Comparison of ENCODE assay signal across 8 cellular contexts in genomic region chr7:64888901-64889685, GRCh38. TPM values are rescaled to one million over a fixed set of nuclear protein-coding genes. Genes with fewer than 3 reads are reported as not detected.
DNase-seq lines count a peak whose midpoint lies in the region; ATAC-seq and TF ChIP-seq lines count a peak whose summit lies in the region.

No MANE protein-coding gene starts in this region.

- no peaks in the 10 kb centered on the region for H3K9me3 ChIP-seq in left ventricle myocardium inferior (replicated peaks)

- H3K36me3 Mint-ChIP-seq in activated T-cell treated with anti-CD3 and anti-CD28 coated beads, Interleukin-2, amount 50 U/mL, for 4 hours (ENCODE audit: insufficient read depth), result no peaks in the 10 kb centered on the region
- no peaks in the 10 kb centered on the region for H3K36me3 Mint-ChIP-seq in progenitor cell of endocrine pancreas (ENCODE audit: insufficient read depth)

- intact Hi-C loops in left ventricle myocardium inferior (cut with micrococcal nuclease), result no loop called here

- ATAC-seq in activated T-cell treated with anti-CD3 and anti-CD28 coated beads, Interleukin-2, amount 50 U/mL, for 4 hours, result peak; percentile 55 to 56

- peaks cover 65% of the 10 kb centered on the region for H3K27me3 Mint-ChIP-seq in activated T-cell treated with anti-CD3 and anti-CD28 coated beads, Interleukin-2, amount 50 U/mL, for 4 hours (ENCODE audit: low read depth)
- peaks cover 55% of the 10 kb centered on the region for H3K27me3 Mint-ChIP-seq in progenitor cell of endocrine pancreas

- H3K4me1 Mint-ChIP-seq in activated T-cell treated with anti-CD3 and anti-CD28 coated beads, Interleukin-2, amount 50 U/mL, for 4 hours (ENCODE audit: low read depth), result peaks cover 10% of the 10 kb centered on the region
- peaks cover 13% of the 10 kb centered on the region for H3K4me1 Mint-ChIP-seq in progenitor cell of endocrine pancreas (ENCODE audit: low read depth)

- H3K36me3 ChIP-seq in H7 (replicated peaks; ENCODE audit: control insufficient read depth, insufficient read depth, low read length) (no peaks in the 10 kb centered on the region), left ventricle myocardium inferior (no peaks in the 10 kb centered on the region)

- peaks cover 31% of the 10 kb centered on the region for H3K27me3 ChIP-seq in H7 (ENCODE audit: control insufficient read depth, insufficient read depth, low read length)
- H3K27me3 ChIP-seq in left ventricle myocardium inferior (ENCODE audit: low read depth), result peaks cover 33% of the 10 kb centered on the region

- H3K9me3 Mint-ChIP-seq in activated T-cell treated with anti-CD3 and anti-CD28 coated beads, Interleukin-2, amount 50 U/mL, for 4 hours, result no peaks in the 10 kb centered on the region
- H3K9me3 Mint-ChIP-seq in progenitor cell of endocrine pancreas (ENCODE audit: low read depth), result peaks cover under 1% of the 10 kb centered on the region

- H3K27ac ChIP-seq in left ventricle myocardium inferior (replicated peaks), result no peak overlapping the region

- TF ChIP-seq CTCF in left ventricle myocardium inferior (IDR thresholded peaks at IDR 0.05; ENCODE audit: borderline replicate concordance), result no peak
- no peak for TF ChIP-seq CTCF in progenitor cell of endocrine pancreas (IDR thresholded peaks at IDR 0.05; ENCODE audit: unreplicated experiment)

- H3K27ac Mint-ChIP-seq in progenitor cell of endocrine pancreas, result no peak overlapping the region

- H3K4me3 ChIP-seq in H7 (ENCODE audit: insufficient read depth, low read depth, low read length) (peak overlapping the region; percentile 47; the same call in 1 of the 2 replicates), left ventricle myocardium inferior (peak overlapping the region; percentile 70)

- H3K4me3 Mint-ChIP-seq in activated T-cell treated with anti-CD3 and anti-CD28 coated beads, Interleukin-2, amount 50 U/mL, for 4 hours, result peak overlapping the region; percentile 85
- peak overlapping the region; percentile 75 for H3K4me3 Mint-ChIP-seq in progenitor cell of endocrine pancreas (ENCODE audit: low read depth)

- DNase-seq in H7 (peak; percentile 79), left ventricle myocardium inferior (peak; percentile 31), progenitor cell of endocrine pancreas (ENCODE audit: low spot score, unreplicated experiment) (no peak), OCI-M2 (lab: John Stamatoyannopoulos, UW; ENCODE audit: unreplicated experiment) (no peak), GM03348 (ENCODE audit: low spot score) (no peak), NCI-H1436 (lab: John Stamatoyannopoulos, UW) (no peak), MV-4-11 (lab: John Stamatoyannopoulos, UW) (no peak)
- DNase-seq in activated T-cell treated with anti-CD3 and anti-CD28 coated beads, Interleukin-2, amount 50 U/mL, for 4 hours, result no peak

- H3K4me1 ChIP-seq in left ventricle myocardium inferior, result peaks cover 26% of the 10 kb centered on the region

RNA-seq across cellular contexts. Expression of gene ZNF273, which starts 14.0 kb away (rescaled TPM):
- total RNA-seq in H7 (2014; rRNA removed; shearing (Covaris generic)), result 0.97 and 3.9 TPM in 2 replicates
- total RNA-seq in activated T-cell treated with anti-CD3 and anti-CD28 coated beads, Interleukin-2, amount 50 U/mL, for 4 hours, result 1 to 10 TPM; 5.1 to 6.4 (median 6.2) TPM
- 1.1 TPM for total RNA-seq in left ventricle myocardium inferior
- total RNA-seq in progenitor cell of endocrine pancreas, result 12.3 and 13.7 TPM in 2 replicates

Comparison
In these comparisons a context has a peak if more than half of its experiments do, and no peak if none do; other contexts are left out.
1. DNase-seq: peak in H7 (single experiment) and left ventricle myocardium inferior (single experiment); none in activated T-cell treated with anti-CD3 and anti-CD28 coated beads, Interleukin-2, amount 50 U/mL, for 4 hours (single experiment), progenitor cell of endocrine pancreas (single experiment), OCI-M2 (single experiment), GM03348 (single experiment), NCI-H1436 (single experiment) and MV-4-11 (single experiment).